ENCODE assay signal across 12 cellular contexts in the genomic region with DNA sequence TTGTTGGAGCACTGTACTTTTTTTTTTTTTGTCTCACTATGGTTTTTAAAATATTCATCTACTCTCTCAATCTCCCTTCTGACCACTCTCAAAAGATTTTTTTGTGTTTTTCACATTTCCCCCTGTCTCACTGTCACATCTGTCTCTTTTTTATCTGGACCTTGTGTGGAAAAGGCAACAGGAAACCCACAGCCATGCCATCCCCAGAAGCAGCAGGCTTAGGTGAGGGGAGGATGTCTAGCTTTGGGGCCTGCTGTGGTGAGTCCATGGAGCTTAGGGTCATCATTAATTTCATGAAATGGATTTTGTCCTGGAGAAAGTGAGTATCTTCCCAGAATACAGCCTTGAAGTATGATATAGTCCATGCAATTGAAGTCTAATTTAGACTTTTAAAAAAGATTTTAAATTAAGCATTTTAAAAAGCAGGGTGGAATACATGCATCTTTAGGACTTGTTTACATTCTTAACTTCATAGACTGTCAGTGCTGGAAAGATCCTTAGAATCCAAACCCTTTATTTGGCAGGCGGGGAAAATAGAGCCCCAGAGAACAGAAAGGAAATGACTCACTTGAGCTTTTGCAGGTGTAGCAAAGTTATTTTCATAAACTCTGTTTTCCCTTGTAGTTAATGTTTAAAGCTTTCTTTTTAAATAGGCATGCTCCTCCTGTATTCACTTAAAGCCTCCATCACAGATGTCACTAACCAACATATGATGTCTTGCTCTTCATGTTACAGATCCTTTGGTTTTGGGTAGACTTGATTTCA. TPM values are rescaled to one million over a fixed set of nuclear protein-coding genes. Genes with fewer than 3 reads are reported as not detected.
DNase-seq lines count a peak whose midpoint lies in the region; ATAC-seq, FAIRE-seq and TF ChIP-seq lines count a peak whose summit lies in the region.
"Had no signal": no experiment of that assay in that cellular context is flagged by ENCODE, and none has a peak within 500 bp of the region (broad histone marks: within the 10 kb centered on the region; RNA-seq: fewer than 3 reads in every experiment).

No MANE protein-coding gene starts in this region.

- TF ChIP-seq CTCF in A673 (conservative IDR thresholded peaks at IDR 0.05; ENCODE audit: low read depth, low read length) (no peak), omental fat pad (IDR thresholded peaks at IDR 0.05) (no peak)

- no peaks in the 10 kb centered on the region for H3K27me3 Mint-ChIP-seq in activated T-helper 2 cell treated with anti-CD3 and anti-CD28 coated beads, Interferon-gamma antibody, Interleukin-2, Interleukin-4, amounts not matched to agents 10 μg/mL and 5 μg/mL and 100 μg/mL, durations not matched to agents 14 hours and 24 hours and 36 hours (ENCODE audit: low read depth)

- H3K36me3 Mint-ChIP-seq in activated T-helper 2 cell treated with anti-CD3 and anti-CD28 coated beads, Interferon-gamma antibody, Interleukin-2, Interleukin-4, amounts not matched to agents 10 μg/mL and 5 μg/mL and 100 μg/mL, durations not matched to agents 14 hours and 24 hours and 36 hours (ENCODE audit: low read depth): no peaks in the 10 kb centered on the region
- H3K36me3 Mint-ChIP-seq: natural killer cell had no signal

- intact Hi-C loops in A673 (cut with micrococcal nuclease; ENCODE audit: unreplicated experiment): no loop called here
- intact Hi-C loops in activated T-helper 2 cell treated with anti-CD3 and anti-CD28 coated beads, Interferon-gamma antibody, Interleukin-2, Interleukin-4, amounts not matched to agents 10 μg/mL and 5 μg/mL and 100 μg/mL, durations not matched to agents 14 hours and 24 hours and 36 hours (cut with micrococcal nuclease): no loop called here

- CTCF ChIA-PET in A673 (lab: Charles Lee): no interaction called here

- no peak overlapping the region for H3K4me3 ChIP-seq in A673 (ENCODE audit: low read depth, low read length, poor library complexity, severe bottlenecking)

- H3K36me3 ChIP-seq in A673 (ENCODE audit: insufficient read depth, low read length, poor library complexity, severe bottlenecking): peaks cover 5% of the 10 kb centered on the region

- FAIRE-seq in GM18507 (lab: Jason Lieb, UNC): peak; percentile 81

- H3K9me3 Mint-ChIP-seq in activated T-helper 2 cell treated with anti-CD3 and anti-CD28 coated beads, Interferon-gamma antibody, Interleukin-2, Interleukin-4, amounts not matched to agents 10 μg/mL and 5 μg/mL and 100 μg/mL, durations not matched to agents 14 hours and 24 hours and 36 hours: no peaks in the 10 kb centered on the region
- H3K9me3 Mint-ChIP-seq: natural killer cell had no signal

- H3K27ac ChIP-seq in A673 (ENCODE audit: low read depth, low read length, poor library complexity, severe bottlenecking): peak overlapping the region; percentile 22

- H3K4me1 ChIP-seq in A673 (ENCODE audit: insufficient read depth, low read length, poor library complexity, severe bottlenecking): peaks cover 20% of the 10 kb centered on the region

- H3K9me3 ChIP-seq in A673 (ENCODE audit: low read depth, low read length, poor library complexity, severe bottlenecking): no peaks in the 10 kb centered on the region

- no peak for ATAC-seq in omental fat pad (ENCODE audit: low FRiP score)
- ATAC-seq: natural killer cell had no signal

- POLR2A ChIA-PET in A673 (lab: Charles Lee; ENCODE audit: low non-redundant PET): no interaction called here

- H3K4me1 Mint-ChIP-seq in activated T-helper 2 cell treated with anti-CD3 and anti-CD28 coated beads, Interferon-gamma antibody, Interleukin-2, Interleukin-4, amounts not matched to agents 10 μg/mL and 5 μg/mL and 100 μg/mL, durations not matched to agents 14 hours and 24 hours and 36 hours (ENCODE audit: low read depth): peaks cover 17% of the 10 kb centered on the region

- no peaks in the 10 kb centered on the region for H3K27me3 ChIP-seq in A673 (replicated peaks; ENCODE audit: insufficient read depth, low read depth, low read length, poor library complexity)

- DNase-seq in A673 (ENCODE audit: low spot score) (peak; percentile 54), GM18507 (ENCODE audit: extremely low spot score, insufficient read length, low read depth) (no peak), lung microvascular endothelial cell (ENCODE audit: low read depth in 2 of 2) (peak; percentile 28 to 61), AML-193 (lab: John Stamatoyannopoulos, UW) (no peak), omental fat pad (ENCODE audit: low spot score) (no peak), NCI-H345 (lab: John Stamatoyannopoulos, UW) (no peak), DMS 273 treated with DMSO at 0.1 percent for 48 hours (lab: John Stamatoyannopoulos, UW) (no peak)
- no peak for DNase-seq in activated T-helper 2 cell treated with anti-CD3 and anti-CD28 coated beads, Interferon-gamma antibody, Interleukin-2, Interleukin-4, amounts not matched to agents 10 μg/mL and 5 μg/mL and 100 μg/mL, durations not matched to agents 14 hours and 24 hours and 36 hours (ENCODE audit: low spot score)
- DNase-seq: activated CD4-positive, alpha-beta T cell treated with anti-CD3 and anti-CD28 coated beads, Interleukin-2, amount 50 U/mL, for 4 hours; DMS79 treated with DMSO at 0.1 percent for 48 hours; natural killer cell; NCI-H526 had no signal

- H3K4me3 Mint-ChIP-seq in activated T-helper 2 cell treated with anti-CD3 and anti-CD28 coated beads, Interferon-gamma antibody, Interleukin-2, Interleukin-4, amounts not matched to agents 10 μg/mL and 5 μg/mL and 100 μg/mL, durations not matched to agents 14 hours and 24 hours and 36 hours (ENCODE audit: low read depth): no peak overlapping the region
- H3K4me3 Mint-ChIP-seq: natural killer cell had no signal

- no TSS peak for BruUV-seq in A673 (replicated peaks; lab: Mats Ljungman, UMichigan)

- peak overlapping the region; percentile 19 for H3K27ac Mint-ChIP-seq in activated T-helper 2 cell treated with anti-CD3 and anti-CD28 coated beads, Interferon-gamma antibody, Interleukin-2, Interleukin-4, amounts not matched to agents 10 μg/mL and 5 μg/mL and 100 μg/mL, durations not matched to agents 14 hours and 24 hours and 36 hours
- H3K27ac Mint-ChIP-seq: natural killer cell had no signal

RNA-seq across cellular contexts. Expression of gene MINDY4, which starts 25.1 kb away (rescaled TPM):
- 3.8 and 4.0 TPM in 2 replicates for total RNA-seq in A673 (2021)
- total RNA-seq in activated T-helper 2 cell treated with anti-CD3 and anti-CD28 coated beads, Interferon-gamma antibody, Interleukin-2, Interleukin-4, amounts not matched to agents 10 μg/mL and 5 μg/mL and 100 μg/mL, durations not matched to agents 14 hours and 24 hours and 36 hours: 1.3 and 1.4 TPM in 2 replicates
- total RNA-seq in lung microvascular endothelial cell: 0.40 and 0.65 TPM in 2 replicates
- 10 to 100 TPM; 11.0 to 30.9 (median 18.9) TPM for total RNA-seq in omental fat pad

RNA-seq across cellular contexts. Expression of gene INMT, which starts 44.4 kb away (rescaled TPM):
- total RNA-seq in A673 (2021) (0.11 and 0.17 TPM in 2 replicates), lung microvascular endothelial cell (under 0.01 TPM in 1 of 2 replicates, not detected in the other), omental fat pad (100 to 1,000 TPM; 156 to 545 (median 222) TPM)
- not detected in 2 replicates for total RNA-seq in activated T-helper 2 cell treated with anti-CD3 and anti-CD28 coated beads, Interferon-gamma antibody, Interleukin-2, Interleukin-4, amounts not matched to agents 10 μg/mL and 5 μg/mL and 100 μg/mL, durations not matched to agents 14 hours and 24 hours and 36 hours

Comparison
In these comparisons a context has a peak if more than half of its experiments do, and no peak if none do; other contexts are left out.
1. DNase-seq: peak in A673 (single experiment) and lung microvascular endothelial cell (2 of 2); none in GM18507 (single experiment), activated T-helper 2 cell treated with anti-CD3 and anti-CD28 coated beads, Interferon-gamma antibody, Interleukin-2, Interleukin-4, amounts not matched to agents 10 μg/mL and 5 μg/mL and 100 μg/mL, durations not matched to agents 14 hours and 24 hours and 36 hours (single experiment), AML-193 (0 of 2), omental fat pad (single experiment), NCI-H345 (single experiment) and DMS 273 treated with DMSO at 0.1 percent for 48 hours (single experiment).
2. RNA of gene INMT, which starts 44.4 kb away (total RNA-seq): 156 to 545 TPM in omental fat pad; 0.11 to 0.17 TPM in A673, not detected in activated T-helper 2 cell treated with anti-CD3 and anti-CD28 coated beads, Interferon-gamma antibody, Interleukin-2, Interleukin-4, amounts not matched to agents 10 μg/mL and 5 μg/mL and 100 μg/mL, durations not matched to agents 14 hours and 24 hours and 36 hours and under 0.01 TPM in lung microvascular endothelial cell; every median in the first group is over 100 times any median in the second.